Comparison of ENCODE assay signal across 25 cellular contexts in the genomic region with DNA sequence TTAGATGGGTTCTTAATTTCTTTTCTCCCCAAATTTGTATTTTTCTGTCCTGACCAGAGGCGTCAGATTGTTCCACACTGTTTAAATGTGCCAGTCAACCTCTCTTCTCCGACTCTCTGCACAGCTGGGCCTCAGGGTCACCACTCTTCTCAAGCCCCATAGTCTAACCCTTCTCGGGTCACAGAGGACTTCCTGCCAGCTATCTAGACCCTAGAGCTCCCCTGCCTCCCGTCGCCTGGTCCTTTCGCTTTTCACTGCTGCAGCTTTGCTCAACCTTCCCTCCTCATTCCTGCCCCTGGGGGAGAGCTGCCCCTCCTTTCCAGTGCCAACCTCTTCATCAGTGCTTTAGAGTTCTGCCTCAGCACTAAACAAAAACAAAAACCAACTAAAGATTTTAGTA.
"Had no signal": no experiment of that assay in that cellular context is flagged by ENCODE, and none has a peak within 500 bp of the region (broad histone marks: within the 10 kb centered on the region; RNA-seq: fewer than 3 reads in every experiment).

No MANE protein-coding gene starts in this region.

- ATAC-seq: activated naive CD8-positive, alpha-beta T cell treated with anti-CD3 and anti-CD28 coated beads, Interleukin-2, amount 50 U/mL, for 24 hours; heart right ventricle; left ventricle myocardium superior; naive thymus-derived CD4-positive, alpha-beta T cell; right lobe of liver; T-cell had no signal

- H3K27ac Mint-ChIP-seq: activated naive CD4-positive, alpha-beta T cell treated with anti-CD3 and anti-CD28 coated beads, Interleukin-2, amount 10 ng/mL, durations not matched to agents 7 days and 5 days; activated naive CD8-positive, alpha-beta T cell treated with anti-CD3 and anti-CD28 coated beads, Interleukin-2, amount 50 U/mL, for 24 hours; activated T-cell treated with anti-CD3 and anti-CD28 coated beads, Interleukin-2, amount 50 U/mL, for 24 hours; dendritic cell treated with granulocyte-macrophage colony-stimulating factor and Interleukin-4, amounts not matched to agents 40 ng/mL and 50 ng/mL, for 4 days; naive thymus-derived CD4-positive, alpha-beta T cell; T-cell had no signal

- H3K9me3 Mint-ChIP-seq: activated naive CD4-positive, alpha-beta T cell treated with anti-CD3 and anti-CD28 coated beads, Interleukin-2, amount 10 ng/mL, durations not matched to agents 7 days and 5 days; activated naive CD8-positive, alpha-beta T cell treated with anti-CD3 and anti-CD28 coated beads, Interleukin-2, amount 50 U/mL, for 24 hours; activated T-cell treated with anti-CD3 and anti-CD28 coated beads, Interleukin-2, amount 50 U/mL, for 24 hours; central memory CD8-positive, alpha-beta T cell; T-cell had no signal

- H3K4me1 ChIP-seq: esophagus squamous epithelium, heart right ventricle, right lobe of liver, tibial nerve had no signal

- DNase-seq: activated CD4-positive, alpha-beta T cell treated with anti-CD3 and anti-CD28 coated beads for 4 hours; activated CD4-positive, alpha-beta T cell treated with anti-CD3 and anti-CD28 coated beads, Interleukin-2, amount 50 U/mL, for 4 hours; activated CD4-positive, CD25-positive, alpha-beta regulatory T cell; activated CD8-positive, alpha-beta memory T cell treated with anti-CD3 and anti-CD28 coated beads for 24 hours; activated gamma-delta T cell; activated naive CD4-positive, alpha-beta T cell treated with anti-CD3 and anti-CD28 coated beads, Interleukin-2, amount 10 ng/mL, durations not matched to agents 7 days and 5 days; activated naive CD8-positive, alpha-beta T cell treated with anti-CD3 and anti-CD28 coated beads, Interleukin-2, amount 50 U/mL, for 24 hours; activated T-cell treated with anti-CD3 and anti-CD28 coated beads, Interleukin-2, amount 50 U/mL, for 24 hours; amygdala; esophagus squamous epithelium; foreskin melanocyte; heart right ventricle; islet precursor cell; left ventricle myocardium superior; mammary epithelial cell; midbrain; naive thymus-derived CD4-positive, alpha-beta T cell; right lobe of liver; stimulated activated CD4-positive, alpha-beta T cell treated with anti-CD3 and anti-CD28 coated beads, Interleukin-2, amount 100 ng/mL, for 48 hours; stimulated activated naive CD4-positive, alpha-beta T cell treated with Interleukin-2 at 50 U/mL for 16 hours; T-cell had no signal

- H3K27me3 Mint-ChIP-seq: activated naive CD4-positive, alpha-beta T cell treated with anti-CD3 and anti-CD28 coated beads, Interleukin-2, amount 10 ng/mL, durations not matched to agents 7 days and 5 days; activated naive CD8-positive, alpha-beta T cell treated with anti-CD3 and anti-CD28 coated beads, Interleukin-2, amount 50 U/mL, for 24 hours; activated T-cell treated with anti-CD3 and anti-CD28 coated beads, Interleukin-2, amount 50 U/mL, for 24 hours; central memory CD8-positive, alpha-beta T cell; dendritic cell treated with granulocyte-macrophage colony-stimulating factor and Interleukin-4, amounts not matched to agents 40 ng/mL and 50 ng/mL, for 4 days; naive thymus-derived CD4-positive, alpha-beta T cell; T-cell had no signal

- H3K4me1 Mint-ChIP-seq: activated naive CD4-positive, alpha-beta T cell treated with anti-CD3 and anti-CD28 coated beads, Interleukin-2, amount 10 ng/mL, durations not matched to agents 7 days and 5 days had no signal

- H3K4me3 ChIP-seq: esophagus squamous epithelium, heart right ventricle, right lobe of liver, tibial nerve had no signal

- H3K9me3 ChIP-seq: esophagus squamous epithelium, heart right ventricle, neutrophil, right lobe of liver, tibial nerve had no signal

- H3K4me3 Mint-ChIP-seq: activated naive CD4-positive, alpha-beta T cell treated with anti-CD3 and anti-CD28 coated beads, Interleukin-2, amount 10 ng/mL, durations not matched to agents 7 days and 5 days; activated naive CD8-positive, alpha-beta T cell treated with anti-CD3 and anti-CD28 coated beads, Interleukin-2, amount 50 U/mL, for 24 hours; activated T-cell treated with anti-CD3 and anti-CD28 coated beads, Interleukin-2, amount 50 U/mL, for 24 hours; central memory CD8-positive, alpha-beta T cell; dendritic cell treated with granulocyte-macrophage colony-stimulating factor and Interleukin-4, amounts not matched to agents 40 ng/mL and 50 ng/mL, for 4 days; naive thymus-derived CD4-positive, alpha-beta T cell; T-cell had no signal

- H3K27ac ChIP-seq: esophagus squamous epithelium, heart right ventricle, neutrophil, right lobe of liver had no signal

- H3K27me3 ChIP-seq: esophagus squamous epithelium, heart right ventricle, neutrophil, right lobe of liver, tibial nerve had no signal
